In the genomic region with DNA sequence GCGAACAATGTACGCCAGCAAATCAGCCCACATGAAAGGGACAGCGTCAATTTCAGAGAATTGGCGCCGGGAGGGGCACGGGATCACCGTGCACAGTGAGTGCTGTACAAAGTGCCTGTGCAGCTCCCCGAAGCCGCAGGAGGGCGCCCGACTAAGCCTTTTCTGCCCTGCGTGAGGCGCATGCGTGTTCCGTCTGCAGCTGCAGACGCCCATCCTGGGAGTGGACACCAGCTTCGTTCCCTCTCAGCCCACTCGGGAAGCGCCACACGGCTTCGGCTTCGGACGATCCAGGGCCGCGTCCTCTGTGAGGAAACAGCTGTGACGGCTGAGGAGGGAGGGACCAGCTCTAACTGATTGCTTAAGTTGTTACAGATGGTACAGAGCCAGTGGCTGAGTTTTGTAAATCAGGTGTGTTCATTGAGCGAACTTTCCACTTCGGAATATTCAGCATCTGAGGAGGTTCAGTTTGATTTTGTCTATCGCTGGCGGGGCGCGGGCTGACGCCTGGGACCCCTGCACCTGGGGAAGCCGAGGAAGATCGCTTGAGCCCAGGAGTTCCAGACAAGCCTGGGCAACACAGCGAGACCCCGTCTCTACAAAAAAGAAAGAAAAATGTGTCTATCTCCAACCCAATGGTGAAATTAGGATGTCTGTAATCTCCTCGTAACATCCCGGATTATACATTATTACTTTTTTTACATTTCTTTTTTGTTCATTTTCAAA, we compare ENCODE assay signal across 8 cellular contexts. TPM values are rescaled to one million over a fixed set of nuclear protein-coding genes. Genes with fewer than 3 reads are reported as not detected.
DNase-seq lines count a peak whose midpoint lies in the region; ATAC-seq, FAIRE-seq and TF ChIP-seq lines count a peak whose summit lies in the region.

No MANE protein-coding gene starts in this region.

- peak overlapping the region; percentile 88 for H2AFZ ChIP-seq in PC-3 (ENCODE audit: low read length)

- H3K36me3 ChIP-seq in HUES48 (ENCODE audit: control insufficient read depth, insufficient read depth, low read length) (no peaks in the 10 kb centered on the region), PC-3 (ENCODE audit: low read depth, low read length) (no peaks in the 10 kb centered on the region), esophagus muscularis mucosa (no peaks in the 10 kb centered on the region), mucosa of rectum (ENCODE audit: control insufficient read depth in 2 of 2, insufficient read depth in 2 of 2, low read length in 2 of 2) (no peaks in the 10 kb centered on the region)

- H3K4me1 ChIP-seq in HUES48 (ENCODE audit: control insufficient read depth, insufficient read depth, low read length): no peaks in the 10 kb centered on the region
- H3K4me1 ChIP-seq in PC-3 (ENCODE audit: insufficient read depth, low read length): peaks cover 7% of the 10 kb centered on the region; the same call in 1 of the 2 replicates
- H3K4me1 ChIP-seq in esophagus muscularis mucosa: peaks cover 12 to 20% (median 17%) of the 10 kb centered on the region in 4 donors
- H3K4me1 ChIP-seq in mucosa of rectum (ENCODE audit: control insufficient read depth in 2 of 2, insufficient read depth in 2 of 2, low read length in 2 of 2): peaks cover 6 to 8% of the 10 kb centered on the region in 2 donors

- no peaks in the 10 kb centered on the region for H4K20me1 ChIP-seq in PC-3 (ENCODE audit: low read length)

- FAIRE-seq in D721Med (lab: Jason Lieb, UNC): no peak

- TF ChIP-seq POLR2A in esophagus muscularis mucosa (IDR thresholded peaks at IDR 0.05; ENCODE audit: low read depth): no peak

- H3K4me3 ChIP-seq in HUES48 (ENCODE audit: low read depth, low read length) (peak overlapping the region; percentile 54), PC-3 (ENCODE audit: low read length) (peak overlapping the region; percentile 62), esophagus muscularis mucosa (peak overlapping the region; percentile 41 to 54 (median 48)), mucosa of rectum (ENCODE audit: low read length in 2 of 2) (peak overlapping the region; percentile 60 to 80)

- H3K27ac ChIP-seq in HUES48 (ENCODE audit: low read depth, low read length) (no peak overlapping the region), PC-3 (ENCODE audit: low read length) (no peak overlapping the region), esophagus muscularis mucosa (replicated peaks in 1 of 4) (peak overlapping the region; percentile 54 to 69 (median 62)), mucosa of rectum (ENCODE audit: low read depth in 2 of 2, low read length in 2 of 2) (no peak overlapping the region)

- H3K9ac ChIP-seq in HUES48 (ENCODE audit: low read depth, low read length): no peak overlapping the region
- H3K9ac ChIP-seq in PC-3 (ENCODE audit: low read length): peak overlapping the region; percentile 16
- peak overlapping the region; percentile 43 to 44 for H3K9ac ChIP-seq in mucosa of rectum (ENCODE audit: low read depth in 1 of 2, low read length in 2 of 2)

- H3K4me2 ChIP-seq in PC-3 (ENCODE audit: low read length): peak overlapping the region; percentile 80

- intact Hi-C loops in PC-3 (cut with micrococcal nuclease): loop anchor here (5.0 kb wide), 1 partner anchor 408 kb away; no protein-coding TSS in a partner anchor
- intact Hi-C loops in esophagus muscularis mucosa (cut with DNase I): no loop called here

- BruUV-seq in PC-3 (replicated peaks; lab: Mats Ljungman, UMichigan): TSS peak; percentile 79

- POLR2A ChIA-PET in PC-3 (lab: Charles Lee; ENCODE audit: unreplicated experiment): interaction anchor here (0.5 kb wide), 1 partner anchor 204 kb away, joined by 14 read pairs; the partner anchor contains the start of gene UBB

- TF ChIP-seq CTCF in D721Med (IDR thresholded peaks at IDR 0.05; ENCODE audit: insufficient read depth, missing control alignments): peak; percentile 63
- peak; percentile 96 for TF ChIP-seq CTCF in PC-3 (conservative IDR thresholded peaks at IDR 0.05; ENCODE audit: low read depth, low read length)
- TF ChIP-seq CTCF in esophagus muscularis mucosa (IDR thresholded peaks at IDR 0.05): peak in 2 of 3 experiments; percentile 94 to 96

- H3K79me2 ChIP-seq in PC-3 (ENCODE audit: low read length): no peaks in the 10 kb centered on the region

- no peak for TF ChIP-seq EP300 in esophagus muscularis mucosa (IDR thresholded peaks at IDR 0.05)

- peak; percentile 99 for ATAC-seq in PC-3
- no peak for ATAC-seq in HG02763 (IDR thresholded peaks at IDR 0.05; ENCODE audit: unreplicated experiment)

- no peaks in the 10 kb centered on the region for H3F3A ChIP-seq in PC-3 (ENCODE audit: low read length, unreplicated experiment)

- peaks cover 21% of the 10 kb centered on the region for H3K27me3 ChIP-seq in HUES48 (ENCODE audit: control insufficient read depth, insufficient read depth, low read length)
- H3K27me3 ChIP-seq in PC-3 (ENCODE audit: low read length): no peaks in the 10 kb centered on the region
- H3K27me3 ChIP-seq in esophagus muscularis mucosa: no peaks in the 10 kb centered on the region
- peaks cover 12 to 13% of the 10 kb centered on the region in 2 donors for H3K27me3 ChIP-seq in mucosa of rectum (ENCODE audit: control insufficient read depth in 2 of 2, insufficient read depth in 2 of 2, low read length in 2 of 2)

- CTCF ChIA-PET in PC-3 (lab: Charles Lee): interaction anchor here (0.5 to 0.6 kb wide), 3 partner anchors 19 to 407 kb away, joined by 3 to 6 read pairs (median 4); no protein-coding TSS in a partner anchor

- WGBS in esophagus muscularis mucosa: 13% methylated on average over 37 of the region's 39 CpGs

- DNase-seq in D721Med (ENCODE audit: insufficient read length, low spot score) (peak; percentile 99), PC-3 (peak; percentile 97), esophagus muscularis mucosa (ENCODE audit: extremely low spot score) (peak; percentile 98)
- peak; percentile 95 to 96 for DNase-seq in activated T-cell treated with anti-CD3 and anti-CD28 coated beads, Interleukin-2, amount 50 U/mL, for 48 hours
- peak; percentile 79 to 87 for DNase-seq in stimulated activated CD8-positive, alpha-beta memory T cell treated with anti-CD3 and anti-CD28 coated beads, Interleukin-2, amount 100 ng/mL, for 1 hour (ENCODE audit: low read depth in 2 of 2)

- H3K9me3 ChIP-seq in HUES48 (ENCODE audit: control insufficient read depth, insufficient read depth, low read length): no peaks in the 10 kb centered on the region
- H3K9me3 ChIP-seq in PC-3 (ENCODE audit: low read length): no peaks in the 10 kb centered on the region
- no peaks in the 10 kb centered on the region for H3K9me3 ChIP-seq in esophagus muscularis mucosa
- H3K9me3 ChIP-seq in mucosa of rectum (ENCODE audit: control insufficient read depth in 2 of 2, low read length in 2 of 2): no peaks in the 10 kb centered on the region

- H3K9me2 ChIP-seq in PC-3 (replicated peaks; ENCODE audit: low read length): no peaks in the 10 kb centered on the region

RNA-seq across cellular contexts. Expression of gene ZNF287, which starts 15.4 kb away (rescaled TPM):
- 14.0 and 20.6 TPM in 2 replicates for total RNA-seq in PC-3 (2014; rRNA removed)
- total RNA-seq in esophagus muscularis mucosa: 10 to 100 TPM in 1 of 4 donors, 1 to 10 TPM in 3; 5.0 to 12.0 (median 7.1) TPM

Comparison
In these comparisons a context has a peak if more than half of its experiments do, and no peak if none do; other contexts are left out.
1. H3K27ac ChIP-seq: peak in esophagus muscularis mucosa (4 of 4); none in HUES48 (single experiment), PC-3 (single experiment) and mucosa of rectum (0 of 2).
2. Peak in every context shown above with its lines, with median percentiles within 50 percentile points of each other: DNase-seq, CTCF ChIP-seq and H3K4me3 ChIP-seq.